In genomic region chr12:2526371-2526770, GRCh38 we compare ENCODE assay signal across 22 cellular contexts.
A peak's percentile ranks its signal among the peaks of the same experiment; 100 is the strongest.
DNase-seq lines count a peak whose midpoint lies in the region; ATAC-seq and TF ChIP-seq lines count a peak whose summit lies in the region.
"Had no signal": no experiment of that assay in that cellular context is flagged by ENCODE, and none has a peak within 500 bp of the region (broad histone marks: within the 10 kb centered on the region; RNA-seq: fewer than 3 reads in every experiment).

No MANE protein-coding gene starts in this region.

- peaks cover 40% of the 10 kb centered on the region for H3K4me1 Mint-ChIP-seq in activated CD8-positive, alpha-beta memory T cell treated with anti-CD3 and anti-CD28 coated beads, Interleukin-2, amount 10 ng/mL, durations not matched to agents 7 days and 5 days

- ATAC-seq in activated CD8-positive, alpha-beta memory T cell treated with anti-CD3 and anti-CD28 coated beads, Interleukin-2, amount 10 ng/mL, durations not matched to agents 7 days and 5 days: peak; percentile 33
- ATAC-seq in Right ventricle myocardium superior (ENCODE audit: poor library complexity) (peak; percentile 35), right cardiac atrium (peak; percentile 25 to 55)
- ATAC-seq: CD8-positive, alpha-beta T cell had no signal

- H3K27me3 Mint-ChIP-seq in activated CD8-positive, alpha-beta memory T cell treated with anti-CD3 and anti-CD28 coated beads, Interleukin-2, amount 10 ng/mL, durations not matched to agents 7 days and 5 days: peaks cover 8% of the 10 kb centered on the region

- H3K4me1 ChIP-seq in right cardiac atrium (ENCODE audit: control insufficient read depth, insufficient read depth, low read length) (peaks cover 16% of the 10 kb centered on the region), breast epithelium (no peaks in the 10 kb centered on the region)
- H3K4me1 ChIP-seq: SJSA1 had no signal

- DNase-seq in activated CD8-positive, alpha-beta memory T cell treated with anti-CD3 and anti-CD28 coated beads, Interleukin-2, amount 10 ng/mL, durations not matched to agents 7 days and 5 days: no peak
- DNase-seq in activated CD8-positive, alpha-beta memory T cell treated with anti-CD3 and anti-CD28 coated beads, Interleukin-2, amount 50 U/mL, for 48 hours: no peak
- no peak for DNase-seq in Right ventricle myocardium superior
- DNase-seq in right cardiac atrium: no peak
- no peak for DNase-seq in HUDEP-2 (lab: John Stamatoyannopoulos, UW; ENCODE audit: unreplicated experiment in 76 of 76)
- DNase-seq in GM10248 (ENCODE audit: extremely low spot score): no peak
- DNase-seq in breast epithelium (ENCODE audit: low spot score in 2 of 2): no peak
- DNase-seq: 8988T; CD8-positive, alpha-beta T cell; DMS153; GM23248; H9; HFFc6; KG1; NCI-H1105 treated with DMSO at 0.1 percent for 48 hours; NCI-H2029 treated with DMSO at 0.1 percent for 48 hours; NCI-H524 treated with DMSO at 0.1 percent for 48 hours; NCI-H82 had no signal

- intact Hi-C loops in Right ventricle myocardium superior (cut with DNase I): no loop called here
- intact Hi-C loops in right cardiac atrium (cut with DNase I): no loop called here
- intact Hi-C loops in breast epithelium (cut with DNase I; ENCODE audit: low total_unique reads): no loop called here

- POLR2A ChIA-PET in GM10248 (lab: Yijun Ruan, JAX): no interaction called here

- no peak for TF ChIP-seq POLR2A in breast epithelium (IDR thresholded peaks at IDR 0.05)

- 60% methylated on average over 6 of the region's 6 CpGs for WGBS in right cardiac atrium

- H3K9me3 ChIP-seq in right cardiac atrium (ENCODE audit: control insufficient read depth, low read length) (no peaks in the 10 kb centered on the region), breast epithelium (no peaks in the 10 kb centered on the region)
- H3K9me3 ChIP-seq: Peyer's patch, SJSA1 had no signal

- H3K4me3 ChIP-seq in right cardiac atrium (ENCODE audit: low read length) (no peak overlapping the region), breast epithelium (no peak overlapping the region)
- H3K4me3 ChIP-seq: BLaER1 treated with 17β-estradiol and CSF1 and Interleukin-3, amounts not matched to agents 10 nM and 100 nM; GM23248; Peyer's patch; SJSA1 had no signal

- CTCF ChIA-PET in activated CD8-positive, alpha-beta memory T cell treated with anti-CD3 and anti-CD28 coated beads, Interleukin-2, amount 10 ng/mL, durations not matched to agents 7 days and 5 days (lab: Charles Lee): no interaction called here
- CTCF ChIA-PET in GM10248 (lab: Yijun Ruan, JAX): no interaction called here

- H3K27me3 ChIP-seq in right cardiac atrium (ENCODE audit: control insufficient read depth, insufficient read depth) (no peaks in the 10 kb centered on the region), breast epithelium (no peaks in the 10 kb centered on the region)
- H3K27me3 ChIP-seq: BLaER1 treated with 17β-estradiol and CSF1 and Interleukin-3, amounts not matched to agents 10 nM and 100 nM; Peyer's patch; SJSA1 had no signal

- TF ChIP-seq CTCF in GM10248 (IDR thresholded peaks at IDR 0.05; ENCODE audit: control extremely low read depth, extremely low read depth, low read depth, missing control alignments) (no peak), breast epithelium (IDR thresholded peaks at IDR 0.05) (no peak)

- H3K27ac ChIP-seq in right cardiac atrium (ENCODE audit: low read length): no peak overlapping the region
- H3K27ac ChIP-seq in breast epithelium: no peak overlapping the region
- H3K27ac ChIP-seq: BLaER1 treated with 17β-estradiol and CSF1 and Interleukin-3, amounts not matched to agents 10 nM and 100 nM; GM23248; HL-60; SJSA1 had no signal

- H3K36me3 ChIP-seq in breast epithelium: no peaks in the 10 kb centered on the region
- H3K36me3 ChIP-seq: BLaER1 treated with 17β-estradiol and CSF1 and Interleukin-3, amounts not matched to agents 10 nM and 100 nM; Peyer's patch; SJSA1 had no signal

- no peak overlapping the region for H3K27ac Mint-ChIP-seq in activated CD8-positive, alpha-beta memory T cell treated with anti-CD3 and anti-CD28 coated beads, Interleukin-2, amount 10 ng/mL, durations not matched to agents 7 days and 5 days
- H3K27ac Mint-ChIP-seq: CD8-positive, alpha-beta T cell; HFFc6 had no signal

- H3K4me3 Mint-ChIP-seq in activated CD8-positive, alpha-beta memory T cell treated with anti-CD3 and anti-CD28 coated beads, Interleukin-2, amount 10 ng/mL, durations not matched to agents 7 days and 5 days: no peak overlapping the region
- H3K4me3 Mint-ChIP-seq: CD8-positive, alpha-beta T cell; H9; HFFc6 had no signal

- no peaks in the 10 kb centered on the region for H3K9me3 Mint-ChIP-seq in activated CD8-positive, alpha-beta memory T cell treated with anti-CD3 and anti-CD28 coated beads, Interleukin-2, amount 10 ng/mL, durations not matched to agents 7 days and 5 days (ENCODE audit: low read depth)
- H3K9me3 Mint-ChIP-seq: CD8-positive, alpha-beta T cell; H9; HFFc6 had no signal

- H3K36me3 Mint-ChIP-seq in activated CD8-positive, alpha-beta memory T cell treated with anti-CD3 and anti-CD28 coated beads, Interleukin-2, amount 10 ng/mL, durations not matched to agents 7 days and 5 days: peaks cover 7% of the 10 kb centered on the region
- H3K36me3 Mint-ChIP-seq: CD8-positive, alpha-beta T cell had no signal
